In the genomic region with DNA sequence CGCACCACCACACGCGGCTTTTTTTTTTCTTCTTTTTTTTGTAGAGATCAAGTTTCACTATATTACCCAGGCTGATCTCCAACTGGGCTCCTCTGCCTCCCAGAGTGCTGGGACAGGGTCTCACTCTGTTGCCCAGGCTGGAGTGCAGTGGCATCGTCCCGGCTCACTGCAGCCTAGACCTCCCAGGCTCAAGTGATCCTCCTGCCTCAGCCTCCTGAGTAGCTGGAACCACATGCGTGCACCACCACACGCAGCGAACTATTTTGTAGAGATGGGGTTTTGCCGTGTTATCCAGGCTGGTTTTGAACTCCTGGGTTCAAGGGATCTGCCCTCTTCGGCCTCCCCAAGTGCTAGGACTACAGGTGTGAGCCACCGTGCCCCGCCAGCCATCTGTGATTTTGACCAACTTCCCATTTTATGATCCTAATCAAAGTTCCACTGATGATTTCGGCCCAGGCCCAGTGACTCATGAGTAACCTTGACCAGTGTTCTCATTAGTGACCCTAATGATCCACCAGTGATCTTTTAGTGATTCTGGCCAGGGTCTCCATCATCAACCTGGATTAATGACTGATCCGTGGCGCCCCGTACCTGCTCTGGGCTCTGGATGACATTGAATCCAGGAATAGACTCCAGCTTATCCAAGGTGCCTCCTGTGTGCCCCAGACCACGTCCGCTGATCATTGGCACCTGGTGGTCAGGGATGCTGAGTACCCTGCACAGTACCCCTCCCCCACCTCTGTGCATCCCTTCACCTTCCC, we compare ENCODE assay signal across 1 cellular context.
TF ChIP-seq lines count a peak whose summit lies in the region.

No MANE protein-coding gene starts in this region.

TF ChIP-seq in A549, 52 proteins besides CTCF, POLR2A, EP300 and RAD21 (continued from another document):
- TF ChIP-seq, protein P1, sequence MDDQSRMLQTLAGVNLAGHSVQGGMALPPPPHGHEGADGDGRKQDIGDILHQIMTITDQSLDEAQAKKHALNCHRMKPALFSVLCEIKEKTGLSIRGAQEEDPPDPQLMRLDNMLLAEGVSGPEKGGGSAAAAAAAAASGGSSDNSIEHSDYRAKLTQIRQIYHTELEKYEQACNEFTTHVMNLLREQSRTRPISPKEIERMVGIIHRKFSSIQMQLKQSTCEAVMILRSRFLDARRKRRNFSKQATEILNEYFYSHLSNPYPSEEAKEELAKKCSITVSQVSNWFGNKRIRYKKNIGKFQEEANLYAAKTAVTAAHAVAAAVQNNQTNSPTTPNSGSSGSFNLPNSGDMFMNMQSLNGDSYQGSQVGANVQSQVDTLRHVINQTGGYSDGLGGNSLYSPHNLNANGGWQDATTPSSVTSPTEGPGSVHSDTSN (IDR thresholded peaks at IDR 0.05): 0 out of 2 replicates have a peak, but pooled peaks have one; percentile 34
- TF ChIP-seq, protein P2, sequence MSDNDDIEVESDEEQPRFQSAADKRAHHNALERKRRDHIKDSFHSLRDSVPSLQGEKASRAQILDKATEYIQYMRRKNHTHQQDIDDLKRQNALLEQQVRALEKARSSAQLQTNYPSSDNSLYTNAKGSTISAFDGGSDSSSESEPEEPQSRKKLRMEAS (IDR thresholded peaks at IDR 0.05): 0 out of 2 replicates have a peak, but pooled peaks have one; percentile 9
